ENCODE assay signal across 13 cellular contexts in genomic region chr12:95446511-95446910, GRCh38. TPM values are rescaled to one million over a fixed set of nuclear protein-coding genes. Genes with fewer than 3 reads are reported as not detected.
A peak's percentile ranks its signal among the peaks of the same experiment; 100 is the strongest.
DNase-seq lines count a peak whose midpoint lies in the region; ATAC-seq, FAIRE-seq and TF ChIP-seq lines count a peak whose summit lies in the region.
"Had no signal": no experiment of that assay in that cellular context is flagged by ENCODE, and none has a peak within 500 bp of the region (broad histone marks: within the 10 kb centered on the region; RNA-seq: fewer than 3 reads in every experiment).

No MANE protein-coding gene starts in this region.

- DNase-seq in AG08396 (ENCODE audit: low spot score) (peak; percentile 10), astrocyte of the hippocampus (ENCODE audit: low read depth, low spot score) (peak; percentile 53), left ventricle myocardium superior (peak; percentile 70), neural crest cell (ENCODE audit: low read depth, low spot score) (peak; percentile 32), RCC 7860 (ENCODE audit: low spot score) (no peak)
- DNase-seq in activated CD4-positive, CD25-positive, alpha-beta regulatory T cell (lab: John Stamatoyannopoulos, UW), result no peak
- DNase-seq: activated T-cell treated with anti-CD3 and anti-CD28 coated beads for 4 hours, GOT3, naive B cell, NCI-H2227 treated with DMSO at 0.1 percent for 48 hours had no signal

- TF ChIP-seq CTCF in neural crest cell (conservative IDR thresholded peaks at IDR 0.05), result no peak

- FAIRE-seq in RCC 7860 (lab: Jason Lieb, UNC), result no peak

- H3K4me1 Mint-ChIP-seq in neural crest cell, result peaks cover 7% of the 10 kb centered on the region

- H3K27me3 Mint-ChIP-seq in neural crest cell (ENCODE audit: low read depth), result peaks cover 16% of the 10 kb centered on the region

- no peak overlapping the region for H3K27ac Mint-ChIP-seq in neural crest cell (ENCODE audit: unreplicated experiment)
- H3K27ac Mint-ChIP-seq: naive B cell; T-helper 1 cell treated with Interleukin-12 subunit alpha and Interleukin-12 subunit beta and Interleukin-4 antibody, amounts not matched to agents 30 μg/mL and 1 μg/mL, for 36 hours had no signal

- ATAC-seq in left ventricle myocardium superior, result peak; percentile 87
- no peak for ATAC-seq in GM18907 (IDR thresholded peaks at IDR 0.05; ENCODE audit: unreplicated experiment)
- no peak for ATAC-seq in HG02981 (IDR thresholded peaks at IDR 0.05; ENCODE audit: unreplicated experiment)

- intact Hi-C loops in left ventricle myocardium superior (cut with micrococcal nuclease), result no loop called here

- H3K4me3 Mint-ChIP-seq in neural crest cell, result no peak overlapping the region
- H3K4me3 Mint-ChIP-seq: T-helper 1 cell treated with Interleukin-12 subunit alpha and Interleukin-12 subunit beta and Interleukin-4 antibody, amounts not matched to agents 30 μg/mL and 1 μg/mL, for 36 hours had no signal

- no peaks in the 10 kb centered on the region for H3K36me3 Mint-ChIP-seq in neural crest cell (ENCODE audit: low read depth)

- peaks cover 5% of the 10 kb centered on the region for H3K9me3 Mint-ChIP-seq in neural crest cell

RNA-seq across cellular contexts. Expression of gene METAP2, which starts 27.4 kb away (rescaled TPM):
- total RNA-seq in left ventricle myocardium superior (61.6 TPM), neural crest cell (99.6 and 104 TPM in 2 replicates)

Comparison
In these comparisons a context has a peak if more than half of its experiments do, and no peak if none do; other contexts are left out.
1. DNase-seq: peak in AG08396 (single experiment), astrocyte of the hippocampus (single experiment), left ventricle myocardium superior (single experiment) and neural crest cell (single experiment); none in RCC 7860 (single experiment) and activated CD4-positive, CD25-positive, alpha-beta regulatory T cell (0 of 4).